13 cellular contexts compared by ENCODE assay signal in genomic region chr10:29443745-29444523, GRCh38.
DNase-seq lines count a peak whose midpoint lies in the region; ATAC-seq and FAIRE-seq lines count a peak whose summit lies in the region.
"Had no signal": no experiment of that assay in that cellular context is flagged by ENCODE, and none has a peak within 500 bp of the region (broad histone marks: within the 10 kb centered on the region; RNA-seq: fewer than 3 reads in every experiment).

No MANE protein-coding gene starts in this region.

- peak; percentile 51 for DNase-seq in G401 (ENCODE audit: low spot score)
- DNase-seq in Jurkat, Clone E6-1 (ENCODE audit: low read depth, low spot score): peak; percentile 19
- DNase-seq in glomerular visceral epithelial cell (ENCODE audit: extremely low spot score): peak; percentile 18
- DNase-seq in Kasumi-1 (lab: John Stamatoyannopoulos, UW): no peak
- DNase-seq in urothelium cell line (ENCODE audit: low spot score): no peak
- DNase-seq in mesenteric fat pad (ENCODE audit: low spot score): no peak
- DNase-seq: activated naive CD4-positive, alpha-beta T cell treated with anti-CD3 and anti-CD28 coated beads, Interleukin-2, amount 10 ng/mL, durations not matched to agents 7 days and 5 days; central memory CD4-positive, alpha-beta T cell; NCI-H446 treated with DMSO at 0.1 percent for 48 hours had no signal

- peak; percentile 76 for FAIRE-seq in TTC549 (lab: Jason Lieb, UNC)
- FAIRE-seq in urothelium cell line (lab: Jason Lieb, UNC): no peak
- FAIRE-seq: RCC 7860 had no signal

- H3K4me3 ChIP-seq in Jurkat, Clone E6-1 (ENCODE audit: low read length): no peak overlapping the region
- H3K4me3 ChIP-seq: thoracic aorta had no signal

- ATAC-seq in HG03025 (IDR thresholded peaks at IDR 0.05; ENCODE audit: low FRiP score, unreplicated experiment): no peak

- in situ Hi-C loops in G401 (cut with HindIII; ENCODE audit: low sequenced_read_pairs): no loop called here

Comparison
In these comparisons a context has a peak if more than half of its experiments do, and no peak if none do; other contexts are left out.
1. DNase-seq: peak in G401 (single experiment), Jurkat, Clone E6-1 (single experiment) and glomerular visceral epithelial cell (single experiment); none in Kasumi-1 (0 of 2), urothelium cell line (single experiment) and mesenteric fat pad (single experiment).